14 cellular contexts compared by ENCODE assay signal in the genomic region with DNA sequence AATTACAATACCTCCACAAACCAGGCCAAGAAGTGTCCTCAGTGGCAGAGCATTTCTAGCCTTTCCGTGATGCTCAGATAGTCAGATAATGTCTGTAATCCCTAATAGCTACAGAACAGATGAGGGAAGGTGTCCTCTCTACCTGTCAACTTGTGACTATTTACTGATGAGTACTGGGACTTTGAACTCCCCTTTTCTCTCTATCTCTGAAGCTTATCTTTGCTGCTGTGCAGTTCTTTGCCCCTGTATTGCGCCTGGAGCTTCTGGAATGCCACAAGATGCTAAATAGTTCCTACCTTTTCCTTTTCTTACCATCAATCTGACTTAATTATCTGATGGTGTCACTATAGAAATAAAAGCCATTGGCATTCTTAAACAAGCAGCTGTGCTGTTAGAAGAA. TPM values are rescaled to one million over a fixed set of nuclear protein-coding genes. Genes with fewer than 3 reads are reported as not detected.
A peak's percentile ranks its signal among the peaks of the same experiment; 100 is the strongest.
DNase-seq lines count a peak whose midpoint lies in the region; ATAC-seq and TF ChIP-seq lines count a peak whose summit lies in the region.
"Had no signal": no experiment of that assay in that cellular context is flagged by ENCODE, and none has a peak within 500 bp of the region (broad histone marks: within the 10 kb centered on the region; RNA-seq: fewer than 3 reads in every experiment).

No MANE protein-coding gene starts in this region.

- H3K27ac ChIP-seq in GM23248 (peak overlapping the region; percentile 40), angular gyrus (ENCODE audit: low read depth, low read length) (peak overlapping the region; percentile 32), liver (ENCODE audit: low read depth in 1 of 2, low read length in 2 of 2) (no peak overlapping the region), thoracic aorta (peak overlapping the region; percentile 56), spleen (no peak overlapping the region)

- no peak for TF ChIP-seq CTCF in liver (IDR thresholded peaks at IDR 0.05; ENCODE audit: low read depth, low read length, missing input control)
- TF ChIP-seq CTCF in thoracic aorta (IDR thresholded peaks at IDR 0.05) = no peak
- TF ChIP-seq CTCF in spleen (IDR thresholded peaks at IDR 0.05 in 8 of 11, conservative IDR thresholded peaks at IDR 0.05 in 3 of 11) = no peak

- H3K4me1 ChIP-seq in GM23248 (ENCODE audit: insufficient read depth) (peaks cover 96% of the 10 kb centered on the region), liver (ENCODE audit: control insufficient read depth in 4 of 4, insufficient read depth in 4 of 4, low read length in 3 of 4) (peaks cover 0 to 19% (median 2%) of the 10 kb centered on the region in 4 donors), thoracic aorta (ENCODE audit: control insufficient read depth in 1 of 2, low read depth in 2 of 2) (peaks cover 18 to 75% of the 10 kb centered on the region in 2 donors), spleen (no peaks in the 10 kb centered on the region)

- H4K20me1 ChIP-seq in GM23248 (ENCODE audit: insufficient read depth) = peaks cover 55% of the 10 kb centered on the region

- no peak for DNase-seq in GM23248
- no peak for DNase-seq in thoracic aorta (ENCODE audit: low spot score)
- DNase-seq in activated gamma-delta T cell treated with Interleukin-2 at 50 U/mL for 16 hours = no peak
- DNase-seq in activated CD8-positive, alpha-beta memory T cell treated with anti-CD3 and anti-CD28 coated beads, Interleukin-2, amount 50 U/mL, for 4 hours = no peak
- DNase-seq in spleen = no peak
- DNase-seq: ACHN; CD4-positive, alpha-beta T cell; DND-41; GF-D8; NCI-H748 treated with DMSO at 0.1 percent for 48 hours; PC-3 had no signal

- H3K9me2 ChIP-seq in GM23248 (ENCODE audit: insufficient read depth) = no peaks in the 10 kb centered on the region

- peaks cover 100% of the 10 kb centered on the region for H3K79me2 ChIP-seq in GM23248 (ENCODE audit: insufficient read depth)

- in situ Hi-C loops in GM23248 (cut with MboI) = no loop called here

- no peak for ATAC-seq in thoracic aorta (ENCODE audit: insufficient number of reproducible peaks, low FRiP score, low read depth)
- ATAC-seq: K562, PC-3 had no signal

- TF ChIP-seq POLR2A in spleen (IDR thresholded peaks at IDR 0.05) = no peak

- 96 to 98% methylated on average over 2 of the region's 2 CpGs for WGBS in GM23248 (ENCODE audit: low coverage in 1 of 2, low lambda C conversion rate in 2 of 2, missing lambda C conversion rate in 2 of 2), 2 experiments
- 65% methylated on average over 2 of the region's 2 CpGs for WGBS in liver
- 90 to 96% (median 91%) methylated on average over 2 of the region's 2 CpGs for WGBS in spleen, 5 donors

- no peak overlapping the region for H2AFZ ChIP-seq in GM23248

- H3K27me3 ChIP-seq in GM23248 (replicated peaks; ENCODE audit: insufficient read depth) (no peaks in the 10 kb centered on the region), liver (ENCODE audit: control insufficient read depth in 4 of 4, insufficient read depth in 4 of 4, low read length in 3 of 4) (no peaks in the 10 kb centered on the region), thoracic aorta (replicated peaks; ENCODE audit: insufficient read depth) (no peaks in the 10 kb centered on the region), spleen (replicated peaks in 1 of 7) (peaks cover 0 to 6% (median 4%) of the 10 kb centered on the region in 7 donors)

- H3K9me3 ChIP-seq in GM23248 (ENCODE audit: low read depth) = no peaks in the 10 kb centered on the region
- no peaks in the 10 kb centered on the region for H3K9me3 ChIP-seq in liver (ENCODE audit: control insufficient read depth in 4 of 4, low read length in 3 of 4)
- H3K9me3 ChIP-seq in thoracic aorta = no peaks in the 10 kb centered on the region
- no peaks in the 10 kb centered on the region for H3K9me3 ChIP-seq in spleen

- H3K9ac ChIP-seq in GM23248 (no peak overlapping the region), liver (ENCODE audit: low read depth in 1 of 2, low read length in 2 of 2) (no peak overlapping the region)

- H3K4me2 ChIP-seq in GM23248 (ENCODE audit: unreplicated experiment) = peak overlapping the region; percentile 69

- H3K36me3 ChIP-seq in GM23248 (ENCODE audit: low read depth) = peaks cover 13% of the 10 kb centered on the region; the same call in 1 of the 2 replicates
- no peaks in the 10 kb centered on the region for H3K36me3 ChIP-seq in liver (ENCODE audit: control insufficient read depth in 4 of 4, insufficient read depth in 3 of 4, low read depth in 1 of 4, low read length in 3 of 4)
- H3K36me3 ChIP-seq in thoracic aorta = no peaks in the 10 kb centered on the region
- H3K36me3 ChIP-seq in spleen = no peaks in the 10 kb centered on the region

- peaks cover 98% of the 10 kb centered on the region for H3F3A ChIP-seq in GM23248 (ENCODE audit: insufficient read depth)

- intact Hi-C loops in spleen (cut with DNase I; ENCODE audit: low total_unique reads) = no loop called here

- H3K4me3 ChIP-seq in GM23248 = no peak overlapping the region
- H3K4me3 ChIP-seq in liver (ENCODE audit: low read depth in 1 of 3, low read length in 3 of 3) = no peak overlapping the region
- no peak overlapping the region for H3K4me3 ChIP-seq in thoracic aorta
- H3K4me3 ChIP-seq in spleen = no peak overlapping the region
- H3K4me3 ChIP-seq: K562 had no signal

- TF ChIP-seq RAD21 in liver (IDR thresholded peaks at IDR 0.05) = no peak

TF ChIP-seq in liver, 16 proteins besides CTCF, POLR2A, EP300 and RAD21:
- TF ChIP-seq HNF4A (conservative IDR thresholded peaks at IDR 0.05) (peak; percentile 62 to 65), SP1 (IDR thresholded peaks at IDR 0.05) (no peak), NR2F2 (IDR thresholded peaks at IDR 0.05) (no peak)
TF ChIP-seq in liver: peak in this region for 1.

RNA-seq across cellular contexts. Expression of a gene that starts 30.5 kb away (rescaled TPM):
- total RNA-seq in GM23248 (2014; rRNA removed; shearing (Covaris generic)) = 293 and 306 TPM in 2 replicates
- polyA plus RNA-seq in GM23248 (2016; fragmentation: Nextera tagmentation; extraction: Ambion mirVana) (36.9 and 38.4 TPM in 2 replicates), liver (under 1 TPM; 0.52 to 0.61 TPM), spleen (under 1 TPM; 0.48 to 0.96 (median 0.86) TPM)
- total RNA-seq in liver (1 to 10 TPM; 1.4 TPM), thoracic aorta (10 to 100 TPM; 25.5 to 50.2 TPM), spleen (1 to 10 TPM; 1.1 to 3.1 (median 2.6) TPM)
- total RNA-seq: CD4-positive, alpha-beta T cell had no signal

Comparison
In these comparisons a context has a peak if more than half of its experiments do, and no peak if none do; other contexts are left out.
1. H3K27ac ChIP-seq: peak in GM23248 (single experiment), angular gyrus (single experiment) and thoracic aorta (2 of 2); none in liver (0 of 2) and spleen (0 of 8).
2. RNA of a gene that starts 30.5 kb away (total RNA-seq): 293 to 306 TPM in GM23248 and 25.5 to 50.2 TPM in thoracic aorta; 1.1 to 3.1 TPM in spleen and 1.4 TPM in liver; every median in the first group is over 4 times any median in the second.